ENCODE assay signal across 1 cellular context in the genomic region with DNA sequence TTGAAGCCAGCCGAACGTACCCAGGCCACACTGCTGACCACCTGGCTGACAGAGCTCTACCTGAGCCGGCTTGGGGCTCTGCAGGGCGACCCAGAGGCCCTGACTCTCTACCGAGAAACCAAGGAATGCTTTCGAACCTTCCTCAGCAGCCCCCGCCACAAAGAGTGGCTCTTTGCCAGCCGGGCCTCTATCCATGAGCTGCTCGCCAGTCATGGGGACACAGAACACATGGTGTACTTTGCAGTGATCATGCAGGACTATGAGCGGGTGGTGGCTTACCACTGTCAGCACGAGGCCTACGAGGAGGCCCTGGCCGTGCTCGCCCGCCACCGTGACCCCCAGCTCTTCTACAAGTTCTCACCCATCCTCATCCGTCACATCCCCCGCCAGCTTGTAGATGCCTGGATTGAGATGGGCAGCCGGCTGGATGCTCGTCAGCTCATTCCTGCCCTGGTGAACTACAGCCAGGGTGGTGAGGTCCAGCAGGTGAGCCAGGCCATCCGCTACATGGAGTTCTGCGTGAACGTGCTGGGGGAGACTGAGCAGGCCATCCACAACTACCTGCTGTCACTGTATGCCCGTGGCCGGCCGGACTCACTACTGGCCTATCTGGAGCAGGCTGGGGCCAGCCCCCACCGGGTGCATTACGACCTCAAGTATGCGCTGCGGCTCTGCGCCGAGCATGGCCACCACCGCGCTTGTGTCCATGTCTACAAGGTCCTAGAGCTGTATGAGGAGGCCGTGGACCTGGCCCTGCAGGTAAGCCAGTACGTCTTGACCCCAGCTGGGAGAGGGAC.
A peak's percentile ranks its signal among the peaks of the same experiment; 100 is the strongest.
TF ChIP-seq lines count a peak whose summit lies in the region.

No MANE protein-coding gene starts in this region.

TF ChIP-seq in HepG2, 621 proteins besides CTCF, POLR2A, EP300 and RAD21:
- TF ChIP-seq KDM6A (CRISPR knock-in tag; IDR thresholded peaks at IDR 0.05; ENCODE audit: low read depth) (no peak), ZBTB8A (CRISPR knock-in tag; IDR thresholded peaks at IDR 0.05; ENCODE audit: borderline replicate concordance, low read depth) (no peak), ZNF773 (CRISPR knock-in tag; IDR thresholded peaks at IDR 0.05; ENCODE audit: borderline replicate concordance) (no peak), TBX3 (IDR thresholded peaks at IDR 0.05; ENCODE audit: borderline replicate concordance) (no peak), ZC3H13 (CRISPR knock-in tag; IDR thresholded peaks at IDR 0.05) (0 out of 2 replicates have a peak, but pooled peaks have one; percentile 36), KMT2A (CRISPR knock-in tag; IDR thresholded peaks at IDR 0.05) (no peak), LCORL (IDR thresholded peaks at IDR 0.05) (no peak), LCORL (CRISPR knock-in tag; IDR thresholded peaks at IDR 0.05) (no peak), ZNF709 (CRISPR knock-in tag; IDR thresholded peaks at IDR 0.05) (no peak), RBFOX2 (IDR thresholded peaks at IDR 0.05; ENCODE audit: low read depth, low read length) (0 out of 2 replicates have a peak, but pooled peaks have one; percentile 33), ZNF446 (CRISPR knock-in tag; IDR thresholded peaks at IDR 0.05) (no peak), ELF4 (CRISPR knock-in tag; IDR thresholded peaks at IDR 0.05; ENCODE audit: borderline replicate concordance) (no peak), AGO2 (optimal IDR thresholded peaks at IDR 0.05; ENCODE audit: low read depth, low read length) (peak; percentile 21)
- TF ChIP-seq, protein P1, sequence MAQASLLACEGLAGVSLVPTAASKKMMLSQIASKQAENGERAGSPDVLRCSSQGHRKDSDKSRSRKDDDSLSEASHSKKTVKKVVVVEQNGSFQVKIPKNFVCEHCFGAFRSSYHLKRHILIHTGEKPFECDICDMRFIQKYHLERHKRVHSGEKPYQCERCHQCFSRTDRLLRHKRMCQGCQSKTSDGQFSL (CRISPR knock-in tag; IDR thresholded peaks at IDR 0.05): no peak
- TF ChIP-seq, protein P2, sequence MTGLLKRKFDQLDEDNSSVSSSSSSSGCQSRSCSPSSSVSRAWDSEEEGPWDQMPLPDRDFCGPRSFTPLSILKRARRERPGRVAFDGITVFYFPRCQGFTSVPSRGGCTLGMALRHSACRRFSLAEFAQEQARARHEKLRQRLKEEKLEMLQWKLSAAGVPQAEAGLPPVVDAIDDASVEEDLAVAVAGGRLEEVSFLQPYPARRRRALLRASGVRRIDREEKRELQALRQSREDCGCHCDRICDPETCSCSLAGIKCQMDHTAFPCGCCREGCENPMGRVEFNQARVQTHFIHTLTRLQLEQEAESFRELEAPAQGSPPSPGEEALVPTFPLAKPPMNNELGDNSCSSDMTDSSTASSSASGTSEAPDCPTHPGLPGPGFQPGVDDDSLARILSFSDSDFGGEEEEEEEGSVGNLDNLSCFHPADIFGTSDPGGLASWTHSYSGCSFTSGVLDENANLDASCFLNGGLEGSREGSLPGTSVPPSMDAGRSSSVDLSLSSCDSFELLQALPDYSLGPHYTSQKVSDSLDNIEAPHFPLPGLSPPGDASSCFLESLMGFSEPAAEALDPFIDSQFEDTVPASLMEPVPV (CRISPR knock-in tag; IDR thresholded peaks at IDR 0.05): no peak
